ENCODE assay signal across 8 cellular contexts in genomic region chr4:85474818-85475630, GRCh38. TPM values are rescaled to one million over a fixed set of nuclear protein-coding genes. Genes with fewer than 3 reads are reported as not detected.
DNase-seq lines count a peak whose midpoint lies in the region; ATAC-seq, FAIRE-seq and TF ChIP-seq lines count a peak whose summit lies in the region.

ARHGAP24 (plus strand) TSS chr4:85475150.

- TF ChIP-seq CTCF in heart right ventricle (IDR thresholded peaks at IDR 0.05): peak in 2 of 9 donors; percentile 26 to 27
- TF ChIP-seq CTCF in pancreas (IDR thresholded peaks at IDR 0.05): no peak

- ATAC-seq in GM19438 (IDR thresholded peaks at IDR 0.05; ENCODE audit: low read depth, unreplicated experiment) (peak; percentile 92), HG03442 (IDR thresholded peaks at IDR 0.05; ENCODE audit: unreplicated experiment) (peak; percentile 90), heart right ventricle (peak; percentile 95 to 99 (median 98)), pancreas (peak; percentile 92 to 96 (median 96))

- H3K27ac ChIP-seq in heart right ventricle (peak within 1 kb of the TSS; percentile 30 to 87 (median 84)), pancreas (peak within 1 kb of the TSS; percentile 76 to 98 (median 86))

- H3K9me3 ChIP-seq in heart right ventricle (no peaks in the 10 kb centered on the region), pancreas (no peaks in the 10 kb centered on the region)

- FAIRE-seq in pancreas (lab: Jason Lieb, UNC): no peak

- intact Hi-C loops in heart right ventricle (cut with DNase I): loop anchor here in 5 of 10 donors (5.0 to 10.0 kb wide), 4 partner anchors 43 to 272 kb away; no protein-coding TSS in a partner anchor
- intact Hi-C loops in pancreas (cut with DNase I): no loop called here

- H3K4me3 ChIP-seq in heart right ventricle: peak within 1 kb of the TSS; percentile 26 to 82 (median 69)
- H3K4me3 ChIP-seq in pancreas: peak within 1 kb of the TSS; percentile 47 to 68 (median 58)

- H3K36me3 ChIP-seq in heart right ventricle: no peaks in the 10 kb centered on the region
- H3K36me3 ChIP-seq in pancreas: no peaks in the 10 kb centered on the region

- peak; percentile 95 for DNase-seq in DMS153 (lab: John Stamatoyannopoulos, UW)
- peak; percentile 85 for DNase-seq in NCI-H69 (lab: John Stamatoyannopoulos, UW)
- DNase-seq in amniotic epithelial cell (ENCODE audit: low read depth): peak; percentile 100
- peak; percentile 82 to 83 for DNase-seq in heart right ventricle
- DNase-seq in pancreas: peak; percentile 85 to 94 (median 92)
- DNase-seq in DMS114 treated with DMSO at 0.1 percent for 48 hours (lab: John Stamatoyannopoulos, UW; ENCODE audit: unreplicated experiment): no peak

- H3K27me3 ChIP-seq in heart right ventricle: no peaks in the 10 kb centered on the region
- no peaks in the 10 kb centered on the region for H3K27me3 ChIP-seq in pancreas

- 2% methylated on average over 40 to 41 of the region's 41 CpGs for WGBS in heart right ventricle, 2 donors
- WGBS in pancreas, 2 donors: 1 to 2% methylated on average over 41 of the region's 41 CpGs

- H3K4me1 ChIP-seq in heart right ventricle (peaks cover 0 to 25% (median 8%) of the 10 kb centered on the region in 9 donors), pancreas (peaks cover 0 to 18% (median 0%) of the 10 kb centered on the region in 3 donors)

RNA-seq across cellular contexts. Expression of gene ARHGAP24, which starts in this region (rescaled TPM):
- total RNA-seq in heart right ventricle: 10 to 100 TPM; 13.7 to 35.5 (median 25.0) TPM
- 10 to 100 TPM in 1 of 2 donors, 1 to 10 TPM in 1; 6.7 to 16.8 TPM for polyA plus RNA-seq in heart right ventricle
- 10 to 100 TPM; 16.5 to 34.7 (median 18.9) TPM for total RNA-seq in pancreas
- polyA plus RNA-seq in pancreas: 10 to 100 TPM; 10.5 to 11.5 TPM
